ENCODE assay signal across 8 cellular contexts in genomic region chr9:130172161-130172857, GRCh38. TPM values are rescaled to one million over a fixed set of nuclear protein-coding genes. Genes with fewer than 3 reads are reported as not detected.
DNase-seq lines count a peak whose midpoint lies in the region; ATAC-seq, FAIRE-seq and TF ChIP-seq lines count a peak whose summit lies in the region.

NCS1 (plus strand) TSS chr9:130172404; CDS start chr9:130172664, 260 bp downstream.

- H3K4me2 ChIP-seq in neural progenitor cell = peak within 1 kb of the TSS; percentile 95

- H3K27me3 Mint-ChIP-seq in activated naive CD4-positive, alpha-beta T cell treated with anti-CD3 and anti-CD28 coated beads, Interleukin-2, amount 50 U/mL, for 24 hours = peaks cover 5% of the 10 kb centered on the region
- peaks cover 18% of the 10 kb centered on the region for H3K27me3 Mint-ChIP-seq in neural progenitor cell (ENCODE audit: insufficient read depth, low read depth)

- no peak within 1 kb of the TSS for H3K9ac ChIP-seq in neural progenitor cell

- H3K36me3 ChIP-seq in neural progenitor cell = no peaks in the 10 kb centered on the region

- H3K9me3 ChIP-seq in neural progenitor cell (ENCODE audit: low read depth) = no peaks in the 10 kb centered on the region

- no peak for ATAC-seq in HG02884 (IDR thresholded peaks at IDR 0.05; ENCODE audit: unreplicated experiment)

- no peaks in the 10 kb centered on the region for H3K36me3 Mint-ChIP-seq in activated naive CD4-positive, alpha-beta T cell treated with anti-CD3 and anti-CD28 coated beads, Interleukin-2, amount 50 U/mL, for 24 hours
- H3K36me3 Mint-ChIP-seq in neural progenitor cell = no peaks in the 10 kb centered on the region

- no peaks in the 10 kb centered on the region for H3K9me3 Mint-ChIP-seq in activated naive CD4-positive, alpha-beta T cell treated with anti-CD3 and anti-CD28 coated beads, Interleukin-2, amount 50 U/mL, for 24 hours
- H3K9me3 Mint-ChIP-seq in neural progenitor cell = no peaks in the 10 kb centered on the region

- H3F3A ChIP-seq in neural progenitor cell (ENCODE audit: low read depth) = peaks cover 15% of the 10 kb centered on the region

- no peak for FAIRE-seq in RCC 7860 (lab: Jason Lieb, UNC)

- H3K4me1 ChIP-seq in neural progenitor cell = peaks cover 3% of the 10 kb centered on the region

- DNase-seq in SHP77 (lab: John Stamatoyannopoulos, UW) (peak; percentile 19 to 39), SHP77 treated with DMSO at 0.1 percent for 48 hours (lab: John Stamatoyannopoulos, UW) (no peak), RCC 7860 (ENCODE audit: low spot score) (peak; percentile 59), globus pallidus (ENCODE audit: low spot score) (peak; percentile 77), neural progenitor cell (ENCODE audit: low spot score) (peak; percentile 84), superior temporal gyrus (ENCODE audit: extremely low spot score) (peak; percentile 53)

- peaks cover 11% of the 10 kb centered on the region for H3K27me3 ChIP-seq in neural progenitor cell

- H3K4me3 Mint-ChIP-seq in activated naive CD4-positive, alpha-beta T cell treated with anti-CD3 and anti-CD28 coated beads, Interleukin-2, amount 50 U/mL, for 24 hours = peak within 1 kb of the TSS; percentile 83
- H3K4me3 Mint-ChIP-seq in neural progenitor cell = peak within 1 kb of the TSS; percentile 91

- peak within 1 kb of the TSS; percentile 94 for H2AFZ ChIP-seq in neural progenitor cell (replicated peaks)

- peak within 1 kb of the TSS; percentile 85 for H3K4me3 ChIP-seq in neural progenitor cell

- H4K20me1 ChIP-seq in neural progenitor cell (ENCODE audit: low read depth) = no peaks in the 10 kb centered on the region

- no peak for TF ChIP-seq CTCF in neural progenitor cell (IDR thresholded peaks at IDR 0.05)

- no peak within 1 kb of the TSS for H3K27ac ChIP-seq in neural progenitor cell

- H3K4me1 Mint-ChIP-seq in activated naive CD4-positive, alpha-beta T cell treated with anti-CD3 and anti-CD28 coated beads, Interleukin-2, amount 50 U/mL, for 24 hours = no peaks in the 10 kb centered on the region
- peaks cover 20% of the 10 kb centered on the region for H3K4me1 Mint-ChIP-seq in neural progenitor cell

- H3K79me2 ChIP-seq in neural progenitor cell (ENCODE audit: low read depth) = peaks cover 28% of the 10 kb centered on the region

- no peak within 1 kb of the TSS for H3K27ac Mint-ChIP-seq in activated naive CD4-positive, alpha-beta T cell treated with anti-CD3 and anti-CD28 coated beads, Interleukin-2, amount 50 U/mL, for 24 hours
- H3K27ac Mint-ChIP-seq in neural progenitor cell = peak within 1 kb of the TSS; percentile 70

RNA-seq across cellular contexts. Expression of gene NCS1, which starts in this region (rescaled TPM):
- total RNA-seq in neural progenitor cell (ENCODE audit: low replicate concordance) = 16.0 and 28.5 TPM in 2 replicates
